Comparison of ENCODE assay signal across 9 cellular contexts in the genomic region with DNA sequence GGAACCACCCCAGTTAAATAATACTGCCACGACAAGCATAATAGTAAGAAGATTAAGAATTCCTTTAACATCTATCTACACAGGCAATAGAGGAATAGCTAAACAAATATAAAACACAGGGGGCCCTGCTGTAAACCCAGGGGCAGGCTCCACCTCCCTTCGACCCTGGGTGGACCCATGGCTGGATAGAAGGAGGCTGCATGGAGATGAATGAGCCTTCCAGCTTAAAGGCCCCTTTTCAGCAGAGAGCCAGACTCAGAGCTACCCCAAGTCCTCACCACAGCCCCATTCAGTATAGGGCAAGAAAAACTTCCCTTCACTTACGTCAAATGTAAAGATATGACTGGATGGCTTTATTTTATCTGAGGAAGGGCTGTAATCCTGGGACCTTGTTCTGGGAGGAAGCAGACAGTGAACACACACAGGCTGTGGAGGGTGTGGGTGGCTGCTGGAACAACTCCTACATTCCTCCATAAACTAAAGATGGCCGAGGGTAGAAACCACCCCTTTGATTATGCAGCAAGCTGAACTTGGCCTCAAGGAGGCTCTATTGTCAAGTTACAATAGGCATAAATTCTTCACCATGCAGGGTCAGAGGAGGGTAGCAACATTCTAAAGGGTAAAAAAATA. TPM values are rescaled to one million over a fixed set of nuclear protein-coding genes. Genes with fewer than 3 reads are reported as not detected.
DNase-seq lines count a peak whose midpoint lies in the region; FAIRE-seq and TF ChIP-seq lines count a peak whose summit lies in the region.
"Had no signal": no experiment of that assay in that cellular context is flagged by ENCODE, and none has a peak within 500 bp of the region (broad histone marks: within the 10 kb centered on the region; RNA-seq: fewer than 3 reads in every experiment).

No MANE protein-coding gene starts in this region.

- H3K4me3 ChIP-seq in HUES48 (ENCODE audit: low read depth, low read length) = peak overlapping the region; percentile 36; the same call in 1 of the 2 replicates
- H3K4me3 ChIP-seq in keratinocyte (ENCODE audit: control insufficient read depth in 2 of 3, extremely low read depth in 1 of 3, insufficient read depth in 2 of 3, low read depth in 1 of 3, low read length in 3 of 3) = no peak overlapping the region
- H3K4me3 ChIP-seq in suprapubic skin = no peak overlapping the region

- 47% methylated on average over 4 of the region's 4 CpGs for WGBS in suprapubic skin

- H3K36me3 ChIP-seq in HUES48 (ENCODE audit: control insufficient read depth, insufficient read depth, low read length) (no peaks in the 10 kb centered on the region), keratinocyte (ENCODE audit: control insufficient read depth in 2 of 2, extremely low read depth in 1 of 2, insufficient read depth in 2 of 2, low read length in 2 of 2) (peaks cover 0 to 1% of the 10 kb centered on the region in 2 experiments), suprapubic skin (no peaks in the 10 kb centered on the region)

- TF ChIP-seq EP300 in suprapubic skin (IDR thresholded peaks at IDR 0.05) = no peak

- H3K9me1 ChIP-seq in keratinocyte (ENCODE audit: control insufficient read depth, extremely low read depth, insufficient read depth, low read length) = no peaks in the 10 kb centered on the region

- H3K27ac Mint-ChIP-seq in chondrocyte (ENCODE audit: unreplicated experiment) = peak overlapping the region; percentile 89
- H3K27ac Mint-ChIP-seq in activated T-cell treated with anti-CD3 and anti-CD28 coated beads, Interleukin-2, amount 50 U/mL, for 24 hours = no peak overlapping the region

- H3K27ac ChIP-seq in HUES48 (ENCODE audit: low read depth, low read length) (peak overlapping the region; percentile 97), keratinocyte (ENCODE audit: control insufficient read depth, insufficient read depth, low read length) (peak overlapping the region; percentile 56), suprapubic skin (peak overlapping the region; percentile 67)
- H3K27ac ChIP-seq: VCaP had no signal

- no peak for DNase-seq in chondrocyte (ENCODE audit: low spot score)
- no peak for DNase-seq in keratinocyte (ENCODE audit: low read depth, low spot score)
- DNase-seq in suprapubic skin (ENCODE audit: low spot score in 2 of 2) = no peak
- no peak for DNase-seq in HUDEP-2 (lab: John Stamatoyannopoulos, UW; ENCODE audit: unreplicated experiment in 76 of 76)
- DNase-seq in NCI-H2107 treated with DMSO at 0.1 percent for 48 hours (lab: John Stamatoyannopoulos, UW; ENCODE audit: unreplicated experiment) = no peak
- DNase-seq in activated T-cell treated with anti-CD3 and anti-CD28 coated beads, Interleukin-2, amount 50 U/mL, for 24 hours = no peak
- DNase-seq in NCI-H2081 treated with DMSO at 0.1 percent for 48 hours (lab: John Stamatoyannopoulos, UW) = no peak

- no peaks in the 10 kb centered on the region for H3K27me3 Mint-ChIP-seq in chondrocyte (ENCODE audit: low read depth)
- peaks cover 73% of the 10 kb centered on the region for H3K27me3 Mint-ChIP-seq in activated T-cell treated with anti-CD3 and anti-CD28 coated beads, Interleukin-2, amount 50 U/mL, for 24 hours

- dilution Hi-C loops in keratinocyte (cut with MboI; ENCODE audit: extremely low pct_ligation_motif_present, low sequenced_read_pairs) = no loop called here

- peak; percentile 78 for FAIRE-seq in keratinocyte (lab: Jason Lieb, UNC)

- H2AFZ ChIP-seq in keratinocyte (ENCODE audit: control insufficient read depth, low read length) = no peak overlapping the region

- peaks cover 19% of the 10 kb centered on the region for H3K36me3 Mint-ChIP-seq in chondrocyte (ENCODE audit: low read depth)
- H3K36me3 Mint-ChIP-seq in activated T-cell treated with anti-CD3 and anti-CD28 coated beads, Interleukin-2, amount 50 U/mL, for 24 hours (ENCODE audit: low read depth) = no peaks in the 10 kb centered on the region

- peak; percentile 45 for TF ChIP-seq CTCF in chondrocyte (IDR thresholded peaks at IDR 0.05)
- TF ChIP-seq CTCF in keratinocyte (optimal IDR thresholded peaks at IDR 0.05 in 1 of 3, IDR thresholded peaks at IDR 0.05 in 1 of 3, conservative IDR thresholded peaks at IDR 0.05 in 1 of 3; ENCODE audit: extremely low read depth in 1 of 3, insufficient read depth in 2 of 3, low read length in 3 of 3) = peak in 1 of 3 experiments; percentile 14
- no peak for TF ChIP-seq CTCF in suprapubic skin (IDR thresholded peaks at IDR 0.05)

- H3K27me3 ChIP-seq in HUES48 (ENCODE audit: control insufficient read depth, insufficient read depth, low read length) (no peaks in the 10 kb centered on the region), keratinocyte (ENCODE audit: control insufficient read depth, extremely low read depth, insufficient read depth, low read length) (no peaks in the 10 kb centered on the region), suprapubic skin (no peaks in the 10 kb centered on the region)

- peaks cover 68% of the 10 kb centered on the region for H3K4me1 ChIP-seq in HUES48 (ENCODE audit: control insufficient read depth, insufficient read depth, low read length)
- peaks cover 63% of the 10 kb centered on the region for H3K4me1 ChIP-seq in keratinocyte (ENCODE audit: control insufficient read depth, extremely low read depth, insufficient read depth, low read length)
- peaks cover 71% of the 10 kb centered on the region for H3K4me1 ChIP-seq in suprapubic skin

- H3K9me3 ChIP-seq in HUES48 (ENCODE audit: control insufficient read depth, insufficient read depth, low read length) = no peaks in the 10 kb centered on the region
- no peaks in the 10 kb centered on the region for H3K9me3 ChIP-seq in keratinocyte (ENCODE audit: control insufficient read depth, low read depth, low read length)
- no peaks in the 10 kb centered on the region for H3K9me3 ChIP-seq in suprapubic skin

- peak overlapping the region; percentile 39; the same call in 1 of the 2 replicates for H3K9ac ChIP-seq in HUES48 (ENCODE audit: low read depth, low read length)
- H3K9ac ChIP-seq in keratinocyte (ENCODE audit: control insufficient read depth, extremely low read depth, insufficient read depth, low read length) = peak overlapping the region; percentile 48

- H3K4me1 Mint-ChIP-seq in chondrocyte (ENCODE audit: low read depth) = peaks cover 100% of the 10 kb centered on the region
- peaks cover 6% of the 10 kb centered on the region for H3K4me1 Mint-ChIP-seq in activated T-cell treated with anti-CD3 and anti-CD28 coated beads, Interleukin-2, amount 50 U/mL, for 24 hours (ENCODE audit: low read depth)

- TF ChIP-seq POLR2A in suprapubic skin (IDR thresholded peaks at IDR 0.05) = no peak

- no peaks in the 10 kb centered on the region for H4K20me1 ChIP-seq in keratinocyte (ENCODE audit: control insufficient read depth, extremely low read depth, insufficient read depth, low read length)

- H3K79me2 ChIP-seq in keratinocyte (ENCODE audit: control insufficient read depth, insufficient read depth, low read length) = peaks cover 34% of the 10 kb centered on the region

- no peak overlapping the region for H3K4me3 Mint-ChIP-seq in chondrocyte (ENCODE audit: unreplicated experiment)
- H3K4me3 Mint-ChIP-seq in activated T-cell treated with anti-CD3 and anti-CD28 coated beads, Interleukin-2, amount 50 U/mL, for 24 hours = no peak overlapping the region

- H3K4me2 ChIP-seq in keratinocyte (ENCODE audit: control insufficient read depth, extremely low read depth, insufficient read depth, low read depth, low read length) = peak overlapping the region; percentile 25

- no peaks in the 10 kb centered on the region for H3K9me3 Mint-ChIP-seq in chondrocyte (ENCODE audit: low read depth)
- no peaks in the 10 kb centered on the region for H3K9me3 Mint-ChIP-seq in activated T-cell treated with anti-CD3 and anti-CD28 coated beads, Interleukin-2, amount 50 U/mL, for 24 hours

RNA-seq across cellular contexts. Expression of a gene that starts 30.5 kb away (rescaled TPM):
- total RNA-seq in chondrocyte (78.1 to 81.4 TPM (median 78.5 TPM) in 3 replicates), suprapubic skin (10 to 100 TPM; 22.6 to 44.3 (median 38.4) TPM)
- 11.7 to 31.0 TPM (median 12.3 TPM) in 3 replicates for polyA plus RNA-seq in keratinocyte
- polyA plus RNA-seq in keratinocyte (2011; ENCODE audit: low read depth) = 2.4 TPM
- polyA plus RNA-seq in keratinocyte (2011; cell fraction: cytosol; rRNA removed) = 14.8 and 15.2 TPM in 2 replicates
- 22.7 and 25.6 TPM in 2 replicates for polyA plus RNA-seq in keratinocyte (2011; cell fraction: nucleus; rRNA removed)
- polyA plus RNA-seq in keratinocyte (2012; ENCODE audit: low replicate concordance) = 4.1 and 19.0 TPM in 2 replicates
- 22.1 to 35.4 TPM (median 28.4 TPM) in 3 replicates for polyA minus RNA-seq in keratinocyte
- polyA minus RNA-seq in keratinocyte (2011; cell fraction: cytosol; rRNA and poly(A)+ RNA removed) = 40.9 TPM
- 17.3 and 42.0 TPM in 2 replicates for polyA minus RNA-seq in keratinocyte (2011; cell fraction: nucleus; rRNA and poly(A)+ RNA removed)
